Comparison of ENCODE assay signal across 8 cellular contexts in genomic region chr1:116574581-116575291, GRCh38. TPM values are rescaled to one million over a fixed set of nuclear protein-coding genes. Genes with fewer than 3 reads are reported as not detected.
DNase-seq lines count a peak whose midpoint lies in the region; ATAC-seq and FAIRE-seq lines count a peak whose summit lies in the region.

No MANE protein-coding gene starts in this region.

- no peak overlapping the region for H3K4me3 ChIP-seq in SJSA1

- no peaks in the 10 kb centered on the region for H3K9me3 ChIP-seq in SJSA1 (replicated peaks)

- peaks cover 7% of the 10 kb centered on the region for H3K36me3 ChIP-seq in SJSA1

- peak; percentile 58 for DNase-seq in LHCN-M2 (ENCODE audit: low read depth)
- peak; percentile 41 to 54 for DNase-seq in SJSA1 (ENCODE audit: low read depth in 1 of 2, low spot score in 2 of 2)
- DNase-seq in amniotic epithelial cell (ENCODE audit: low read depth): peak; percentile 49
- peak; percentile 58 for DNase-seq in left cardiac atrium
- DNase-seq in sciatic nerve (ENCODE audit: low spot score): peak; percentile 73

- intact Hi-C loops in left cardiac atrium (cut with DNase I): loop anchor here (5.0 to 10.0 kb wide), 2 partner anchors 100 to 483 kb away; no protein-coding TSS in a partner anchor
- intact Hi-C loops in sciatic nerve (cut with DNase I): no loop called here

- no peak overlapping the region for H3K27ac ChIP-seq in SJSA1

- H3K4me1 ChIP-seq in SJSA1 (replicated peaks): peaks cover 13% of the 10 kb centered on the region

- ATAC-seq in left cardiac atrium (no peak), sciatic nerve (no peak), HG03135 (IDR thresholded peaks at IDR 0.05; ENCODE audit: unreplicated experiment) (no peak), GM18868 (IDR thresholded peaks at IDR 0.05; ENCODE audit: unreplicated experiment) (no peak)

- no peaks in the 10 kb centered on the region for H3K27me3 ChIP-seq in SJSA1 (replicated peaks)

- peak; percentile 70 for FAIRE-seq in G401.6 (lab: Jason Lieb, UNC)

RNA-seq across cellular contexts. Expression of gene CD58, which starts 3.9 kb away (rescaled TPM):
- 11.5 and 13.8 TPM in 2 replicates for total RNA-seq in LHCN-M2 (2014; rRNA removed)
- 7.6 TPM for polyA plus RNA-seq in LHCN-M2 (2012)
- total RNA-seq in SJSA1 (2014; rRNA removed; shearing (Covaris generic)): 3.3 and 23.2 TPM in 2 replicates
- 10 to 100 TPM; 19.6 to 21.1 TPM for total RNA-seq in left cardiac atrium
- total RNA-seq in sciatic nerve: 21.3 TPM
